In genomic region chr1:231860221-231861088, GRCh38 we compare ENCODE assay signal across 2 cellular contexts.
TF ChIP-seq lines count a peak whose summit lies in the region.

No MANE protein-coding gene starts in this region.

TF ChIP-seq in HepG2, 621 proteins besides CTCF, POLR2A, EP300 and RAD21:
- TF ChIP-seq THAP9 (CRISPR knock-in tag; IDR thresholded peaks at IDR 0.05; ENCODE audit: borderline replicate concordance) (no peak), MAFK (conservative IDR thresholded peaks at IDR 0.05 in 1 of 2, IDR thresholded peaks at IDR 0.05 in 1 of 2; ENCODE audit: low read length in 2 of 2) (peak; percentile 39 to 80), MBD4 (IDR thresholded peaks at IDR 0.05; ENCODE audit: borderline replicate concordance, low read length) (no peak), MAFF (IDR thresholded peaks at IDR 0.05; ENCODE audit: low read depth, low read length) (peak; percentile 54; the same call in 1 of the 2 replicates)

TF ChIP-seq in H1, 55 proteins besides CTCF, POLR2A, EP300 and RAD21:
- no peak for TF ChIP-seq ASH2L (IDR thresholded peaks at IDR 0.05; ENCODE audit: low read length)
- TF ChIP-seq CTBP2 (IDR thresholded peaks at IDR 0.05; ENCODE audit: borderline replicate concordance, insufficient read depth, insufficient read length, low read length): no peak
- no peak for TF ChIP-seq NANOG (IDR thresholded peaks at IDR 0.05; ENCODE audit: insufficient read depth, low read depth, low read length, poor library complexity, severe bottlenecking)
- TF ChIP-seq ZNF274 (IDR thresholded peaks at IDR 0.05; ENCODE audit: borderline replicate concordance, extremely low read depth, low read length): no peak
- TF ChIP-seq CBX5 (IDR thresholded peaks at IDR 0.05; ENCODE audit: low read depth, low read length): no peak
